11 cellular contexts compared by ENCODE assay signal in genomic region chr3:98564282-98565005, GRCh38. TPM values are rescaled to one million over a fixed set of nuclear protein-coding genes. Genes with fewer than 3 reads are reported as not detected.
DNase-seq lines count a peak whose midpoint lies in the region; ATAC-seq and TF ChIP-seq lines count a peak whose summit lies in the region.
"Had no signal": no experiment of that assay in that cellular context is flagged by ENCODE, and none has a peak within 500 bp of the region (broad histone marks: within the 10 kb centered on the region; RNA-seq: fewer than 3 reads in every experiment).

No MANE protein-coding gene starts in this region.

- in situ Hi-C loops in GM18951 (cut with MboI; ENCODE audit: low sequenced_read_pairs, unreplicated experiment) = no loop called here

- POLR2A ChIA-PET in activated CD8-positive, alpha-beta T cell treated with anti-CD3 and anti-CD28 coated beads, Interleukin-2, amount 10 ng/mL, durations not matched to agents 7 days and 5 days (lab: Charles Lee) = interaction anchor here (0.9 to 7.1 kb wide), 15 partner anchors 10 to 52 kb away, joined by 3 to 114 read pairs (median 5); partner anchors contain the start of genes CLDND1, CPOX and GPR15

- no peak for DNase-seq in CD14-positive monocyte (ENCODE audit: low spot score)
- DNase-seq in activated CD8-positive, alpha-beta T cell treated with anti-CD3 and anti-CD28 coated beads, Interleukin-2, amount 10 ng/mL, durations not matched to agents 7 days and 5 days = peak; percentile 69
- no peak for DNase-seq in hippocampal formation (lab: John Stamatoyannopoulos, UW)
- no peak for DNase-seq in globus pallidus (ENCODE audit: low spot score)
- DNase-seq: Caco-2 had no signal

- CTCF ChIA-PET in activated CD8-positive, alpha-beta T cell treated with anti-CD3 and anti-CD28 coated beads, Interleukin-2, amount 10 ng/mL, durations not matched to agents 7 days and 5 days (lab: Charles Lee) = interaction anchor here (0.8 to 3.0 kb wide), 14 partner anchors 8 to 43 kb away, joined by 3 to 15 read pairs (median 6); partner anchors contain the start of gene CLDND1

- H3K9me3 Mint-ChIP-seq in CD14-positive monocyte = peaks cover 0 to 5% (median 2%) of the 10 kb centered on the region in 7 donors
- H3K9me3 Mint-ChIP-seq in activated CD8-positive, alpha-beta T cell treated with anti-CD3 and anti-CD28 coated beads, Interleukin-2, amount 10 ng/mL, durations not matched to agents 7 days and 5 days (ENCODE audit: insufficient read depth) = peaks cover 14% of the 10 kb centered on the region

- ATAC-seq in HG03045 (IDR thresholded peaks at IDR 0.05; ENCODE audit: unreplicated experiment) (peak; percentile 11), GM18517 (IDR thresholded peaks at IDR 0.05; ENCODE audit: unreplicated experiment) (no peak), GM21526 (IDR thresholded peaks at IDR 0.05; ENCODE audit: low FRiP score, unreplicated experiment) (no peak)
- ATAC-seq in activated CD8-positive, alpha-beta T cell treated with anti-CD3 and anti-CD28 coated beads, Interleukin-2, amount 10 ng/mL, durations not matched to agents 7 days and 5 days = peak; percentile 75

- peak overlapping the region; percentile 40 to 92 (median 84) for H3K27ac Mint-ChIP-seq in CD14-positive monocyte
- H3K27ac Mint-ChIP-seq in activated CD8-positive, alpha-beta T cell treated with anti-CD3 and anti-CD28 coated beads, Interleukin-2, amount 10 ng/mL, durations not matched to agents 7 days and 5 days = peak overlapping the region; percentile 96

- no peak for TF ChIP-seq CTCF in CD14-positive monocyte (IDR thresholded peaks at IDR 0.05)

- TF ChIP-seq POLR2A in GM18951 (IDR thresholded peaks at IDR 0.05; ENCODE audit: extremely low read depth, insufficient read depth, insufficient read length) = peak; percentile 7

- peaks cover 0 to 3% (median 0%) of the 10 kb centered on the region in 3 donors for H3K27me3 Mint-ChIP-seq in CD14-positive monocyte (ENCODE audit: low read depth in 3 of 3)
- H3K27me3 Mint-ChIP-seq in activated CD8-positive, alpha-beta T cell treated with anti-CD3 and anti-CD28 coated beads, Interleukin-2, amount 10 ng/mL, durations not matched to agents 7 days and 5 days (ENCODE audit: low read depth) = no peaks in the 10 kb centered on the region

- intact Hi-C loops in CD14-positive monocyte (cut with micrococcal nuclease) = no loop called here

- no peaks in the 10 kb centered on the region for H3K36me3 Mint-ChIP-seq in CD14-positive monocyte
- H3K36me3 Mint-ChIP-seq in activated CD8-positive, alpha-beta T cell treated with anti-CD3 and anti-CD28 coated beads, Interleukin-2, amount 10 ng/mL, durations not matched to agents 7 days and 5 days (ENCODE audit: low read depth) = peaks cover 33% of the 10 kb centered on the region

- peaks cover 50% of the 10 kb centered on the region for H3K4me1 Mint-ChIP-seq in CD14-positive monocyte
- peaks cover 90% of the 10 kb centered on the region for H3K4me1 Mint-ChIP-seq in activated CD8-positive, alpha-beta T cell treated with anti-CD3 and anti-CD28 coated beads, Interleukin-2, amount 10 ng/mL, durations not matched to agents 7 days and 5 days (ENCODE audit: low read depth)

- H3K4me3 Mint-ChIP-seq in CD14-positive monocyte = no peak overlapping the region
- peak overlapping the region; percentile 67 for H3K4me3 Mint-ChIP-seq in activated CD8-positive, alpha-beta T cell treated with anti-CD3 and anti-CD28 coated beads, Interleukin-2, amount 10 ng/mL, durations not matched to agents 7 days and 5 days

RNA-seq across cellular contexts. Expression of gene CPOX, which starts 29.0 kb away (rescaled TPM):
- 1 to 10 TPM; 4.2 to 5.2 TPM for polyA plus RNA-seq in CD14-positive monocyte
- 10 to 100 TPM; 63.8 to 65.3 TPM for total RNA-seq in activated CD8-positive, alpha-beta T cell treated with anti-CD3 and anti-CD28 coated beads, Interleukin-2, amount 10 ng/mL, durations not matched to agents 7 days and 5 days

RNA-seq across cellular contexts. Expression of gene GPR15, which starts 32.7 kb away (rescaled TPM):
- not detected for polyA plus RNA-seq in CD14-positive monocyte
- total RNA-seq in activated CD8-positive, alpha-beta T cell treated with anti-CD3 and anti-CD28 coated beads, Interleukin-2, amount 10 ng/mL, durations not matched to agents 7 days and 5 days = 10 to 100 TPM; 18.9 to 19.7 TPM
- total RNA-seq: Caco-2, cardiac muscle cell, thoracic aorta had no signal
- polyA plus RNA-seq: cardiac muscle cell had no signal

RNA-seq across cellular contexts. Expression of gene CLDND1, which starts 41.7 kb away (rescaled TPM):
- polyA plus RNA-seq in CD14-positive monocyte = 10 to 100 TPM; 65.3 to 76.0 TPM
- 100 to 1,000 TPM; 410 to 414 TPM for total RNA-seq in activated CD8-positive, alpha-beta T cell treated with anti-CD3 and anti-CD28 coated beads, Interleukin-2, amount 10 ng/mL, durations not matched to agents 7 days and 5 days

Comparison
In these comparisons a context has a peak if more than half of its experiments do, and no peak if none do; other contexts are left out.
1. ATAC-seq: peak in HG03045 (single experiment) and activated CD8-positive, alpha-beta T cell treated with anti-CD3 and anti-CD28 coated beads, Interleukin-2, amount 10 ng/mL, durations not matched to agents 7 days and 5 days (single experiment); none in GM18517 (single experiment) and GM21526 (single experiment).